11 cellular contexts compared by ENCODE assay signal in the genomic region with DNA sequence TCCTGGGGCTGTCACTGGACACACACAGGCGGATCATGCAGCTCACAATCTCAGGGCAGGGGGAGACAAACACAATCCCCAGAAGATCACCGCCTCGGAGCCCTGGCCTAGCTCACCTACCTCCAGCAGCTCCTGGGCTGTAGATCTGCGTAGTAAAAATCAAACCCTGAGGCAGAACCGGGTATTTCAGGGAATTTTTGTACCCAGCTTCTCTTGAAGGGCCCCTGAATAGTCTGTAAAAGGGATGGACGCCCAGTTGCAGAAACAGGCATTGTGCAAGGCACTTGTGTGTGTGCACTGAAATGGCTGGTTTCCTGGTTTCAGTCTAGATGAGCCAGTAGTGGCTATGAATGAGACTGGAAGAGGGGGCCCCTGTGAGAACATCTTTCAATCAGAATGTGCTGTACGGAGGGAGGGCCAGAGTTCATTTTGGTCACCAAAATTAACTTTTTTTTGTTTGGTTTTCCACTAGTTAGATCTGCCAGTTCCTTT. TPM values are rescaled to one million over a fixed set of nuclear protein-coding genes. Genes with fewer than 3 reads are reported as not detected.
DNase-seq lines count a peak whose midpoint lies in the region; ATAC-seq, FAIRE-seq and TF ChIP-seq lines count a peak whose summit lies in the region.
"Had no signal": no experiment of that assay in that cellular context is flagged by ENCODE, and none has a peak within 500 bp of the region (broad histone marks: within the 10 kb centered on the region; RNA-seq: fewer than 3 reads in every experiment).

No MANE protein-coding gene starts in this region.

- DNase-seq in GM12891 (ENCODE audit: insufficient read length, low spot score) (no peak), NOMO-1 treated with DMSO at 0.1 percent for 48 hours (lab: John Stamatoyannopoulos, UW; ENCODE audit: unreplicated experiment) (peak; percentile 52), osteoblast (ENCODE audit: insufficient read length, low spot score, missing footprints) (peak; percentile 54), HEK293T (ENCODE audit: extremely low spot score) (no peak), NCI-H146 treated with DMSO at 0.1 percent for 48 hours (lab: John Stamatoyannopoulos, UW; ENCODE audit: unreplicated experiment) (no peak)
- DNase-seq in NK-92 treated with Interleukin-12 subunit alpha and Interleukin-12 subunit beta, amount 100 ng/mL, for 24 hours (lab: John Stamatoyannopoulos, UW): no peak

- no peak for FAIRE-seq in GM12891 (lab: Jason Lieb, UNC)
- FAIRE-seq: D721Med, frontal cortex, TTC549 had no signal

- H2AFZ ChIP-seq in osteoblast (ENCODE audit: low read length): no peak overlapping the region

- 34 to 57% methylated on average over 2 to 4 of the region's 7 CpGs for WGBS in gastroesophageal sphincter (ENCODE audit: low coverage in 1 of 2), 2 donors

- H3K27ac ChIP-seq in gastroesophageal sphincter (peak overlapping the region in 3 of 4 donors; percentile 35 to 50 (median 42)), osteoblast (ENCODE audit: low read depth, low read length) (no peak overlapping the region)
- H3K27ac ChIP-seq: HL-60 had no signal

- H3K9me3 ChIP-seq in gastroesophageal sphincter (no peaks in the 10 kb centered on the region), osteoblast (ENCODE audit: low read depth, low read length) (no peaks in the 10 kb centered on the region)

- TF ChIP-seq CTCF in gastroesophageal sphincter (IDR thresholded peaks at IDR 0.05) (peak in 2 of 4 experiments; percentile 16 to 19), osteoblast (IDR thresholded peaks at IDR 0.05; ENCODE audit: extremely low read depth, low read depth, low read length) (peak; percentile 6)

- H3K4me3 ChIP-seq in gastroesophageal sphincter: no peak overlapping the region
- H3K4me3 ChIP-seq in osteoblast (ENCODE audit: insufficient read depth, low read length): no peak overlapping the region

- H3K36me3 ChIP-seq in gastroesophageal sphincter (peaks cover 0 to 38% of the 10 kb centered on the region in 2 donors), osteoblast (ENCODE audit: insufficient read depth, low read length) (peaks cover 11% of the 10 kb centered on the region)

- H3K4me2 ChIP-seq in osteoblast (ENCODE audit: insufficient read depth, low read length): no peak overlapping the region

- H3K4me1 ChIP-seq in gastroesophageal sphincter (peaks cover 0 to 59% (median 22%) of the 10 kb centered on the region in 3 donors), osteoblast (ENCODE audit: insufficient read depth, low read length) (peaks cover 5% of the 10 kb centered on the region)

- POLR2A ChIA-PET in HEK293T (lab: Yijun Ruan, JAX): no interaction called here

- no peaks in the 10 kb centered on the region for H3K79me2 ChIP-seq in osteoblast (ENCODE audit: insufficient read depth, low read length)

- ATAC-seq in gastroesophageal sphincter: peak; percentile 54

- no peak for TF ChIP-seq EP300 in gastroesophageal sphincter (IDR thresholded peaks at IDR 0.05)

- CTCF ChIA-PET in HEK293T (lab: Yijun Ruan, JAX): interaction anchor here (0.6 kb wide), 1 partner anchor 87 kb away, joined by 3 read pairs; no protein-coding TSS in a partner anchor

- H4K20me1 ChIP-seq in osteoblast (ENCODE audit: insufficient read depth, low read length): no peaks in the 10 kb centered on the region

- no peak for TF ChIP-seq POLR2A in GM12891 (IDR thresholded peaks at IDR 0.05; ENCODE audit: low read depth, low read length)
- no peak for TF ChIP-seq POLR2A in gastroesophageal sphincter (IDR thresholded peaks at IDR 0.05)

- H3K27me3 ChIP-seq in gastroesophageal sphincter (no peaks in the 10 kb centered on the region), osteoblast (ENCODE audit: insufficient read depth, low read length) (peaks cover 18% of the 10 kb centered on the region)

TF ChIP-seq in GM12891, 5 proteins besides CTCF, POLR2A, EP300 and RAD21:
- TF ChIP-seq POU2F2 (IDR thresholded peaks at IDR 0.05; ENCODE audit: low read depth, low read length) (0 out of 2 replicates have a peak, but pooled peaks have one; percentile 1), POLR2AphosphoS5 (IDR thresholded peaks at IDR 0.05; ENCODE audit: low read depth, low read length) (no peak)

TF ChIP-seq in HEK293T, 16 proteins besides CTCF, POLR2A, EP300 and RAD21:
- TF ChIP-seq NFRKB (IDR thresholded peaks at IDR 0.05) (no peak), BHLHE40 (IDR thresholded peaks at IDR 0.05; ENCODE audit: borderline replicate concordance) (no peak), TARDBP (IDR thresholded peaks at IDR 0.05) (no peak), L3MBTL2 (conservative IDR thresholded peaks at IDR 0.05) (no peak), CTBP1 (IDR thresholded peaks at IDR 0.05; ENCODE audit: borderline replicate concordance) (no peak), PKNOX1 (IDR thresholded peaks at IDR 0.05) (no peak), ELF4 (IDR thresholded peaks at IDR 0.05) (no peak), FOXK2 (IDR thresholded peaks at IDR 0.05) (no peak), FOXA1 (IDR thresholded peaks at IDR 0.05) (no peak), SUZ12 (IDR thresholded peaks at IDR 0.05) (no peak), LEF1 (IDR thresholded peaks at IDR 0.05; ENCODE audit: borderline replicate concordance) (no peak), ZNF384 (IDR thresholded peaks at IDR 0.05) (no peak), HDGF (IDR thresholded peaks at IDR 0.05; ENCODE audit: borderline replicate concordance) (no peak), ARNT (IDR thresholded peaks at IDR 0.05) (no peak), SP1 (IDR thresholded peaks at IDR 0.05) (no peak), FOXM1 (IDR thresholded peaks at IDR 0.05; ENCODE audit: borderline replicate concordance) (no peak)

RNA-seq across cellular contexts. Expression of gene RPL32, which starts 54.9 kb away (rescaled TPM):
- polyA plus RNA-seq in GM12891 (2012; ENCODE audit: low read depth, missing spikeins): 5,644 TPM
- total RNA-seq in gastroesophageal sphincter (100 to 1,000 TPM; 679 to 924 (median 775) TPM), osteoblast (524 and 1,095 TPM in 2 replicates)

Comparison
In these comparisons a context has a peak if more than half of its experiments do, and no peak if none do; other contexts are left out.
1. DNase-seq: peak in NOMO-1 treated with DMSO at 0.1 percent for 48 hours (single experiment) and osteoblast (single experiment); none in GM12891 (single experiment), HEK293T (single experiment), NK-92 treated with Interleukin-12 subunit alpha and Interleukin-12 subunit beta, amount 100 ng/mL, for 24 hours (single experiment) and NCI-H146 treated with DMSO at 0.1 percent for 48 hours (single experiment).